ENCODE assay signal across 1 cellular context in the genomic region with DNA sequence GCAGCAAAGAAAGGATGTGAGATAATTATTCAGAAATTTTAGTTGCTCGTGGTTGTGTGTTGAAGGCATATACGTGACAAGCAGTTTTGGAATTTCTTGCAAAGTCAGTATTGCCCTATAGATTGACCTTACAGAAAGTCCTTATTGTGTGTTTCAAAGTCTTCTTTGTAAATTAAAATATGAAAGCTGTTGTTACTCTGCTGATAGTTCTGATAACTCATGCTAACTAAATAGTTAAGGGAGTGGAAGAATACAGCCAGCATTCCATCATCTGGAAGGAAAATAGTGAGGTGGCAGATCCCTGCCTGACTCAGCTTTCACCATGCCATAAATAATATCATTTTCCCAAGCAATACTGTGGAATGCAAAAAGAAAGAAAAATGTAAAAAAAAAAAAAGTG.
TF ChIP-seq lines count a peak whose summit lies in the region.

No MANE protein-coding gene starts in this region.

TF ChIP-seq in H1, 55 proteins besides CTCF, POLR2A, EP300 and RAD21:
- TF ChIP-seq BACH1 (IDR thresholded peaks at IDR 0.05; ENCODE audit: low read length): peak; percentile 33; the same call in 1 of the 2 replicates
- TF ChIP-seq KDM1A (IDR thresholded peaks at IDR 0.05; ENCODE audit: borderline replicate concordance, low read length): no peak
